In genomic region chr6:93418448-93419303, GRCh38 we compare ENCODE assay signal across 8 cellular contexts. TPM values are rescaled to one million over a fixed set of nuclear protein-coding genes. Genes with fewer than 3 reads are reported as not detected.
DNase-seq lines count a peak whose midpoint lies in the region; ATAC-seq and TF ChIP-seq lines count a peak whose summit lies in the region.

No MANE protein-coding gene starts in this region.

- intact Hi-C loops in right cardiac atrium (cut with DNase I): loop anchor here in 1 of 4 donors (10.0 kb wide), 1 partner anchor 94 kb away; no protein-coding TSS in a partner anchor

- no peak for TF ChIP-seq CTCF in MM.1S (IDR thresholded peaks at IDR 0.05; ENCODE audit: low read length)
- TF ChIP-seq CTCF in parathyroid adenoma (IDR thresholded peaks at IDR 0.05): peak; percentile 22

- H3K4me2 ChIP-seq in MM.1S (ENCODE audit: low read depth, low read length) (peak overlapping the region; percentile 100), parathyroid adenoma (ENCODE audit: low read length) (peak overlapping the region; percentile 75)

- DNase-seq in NCI-H1694 (lab: John Stamatoyannopoulos, UW) (peak; percentile 11), NCI-H1694 treated with DMSO at 0.1 percent for 48 hours (lab: John Stamatoyannopoulos, UW) (no peak), MM.1S (peak; percentile 48), right cardiac atrium (peak; percentile 33 to 80 (median 73)), RPMI8226 (no peak), cortex of kidney (lab: John Stamatoyannopoulos, UW) (no peak)

- peak; percentile 38 to 41 for ATAC-seq in right cardiac atrium

- peak overlapping the region; percentile 88 for H3K4me3 Mint-ChIP-seq in activated naive CD8-positive, alpha-beta T cell

- H3K9me3 Mint-ChIP-seq in activated naive CD8-positive, alpha-beta T cell (ENCODE audit: low read depth): no peaks in the 10 kb centered on the region

- H3K36me3 ChIP-seq in MM.1S (replicated peaks; ENCODE audit: insufficient read depth, low read length) (no peaks in the 10 kb centered on the region), parathyroid adenoma (ENCODE audit: control insufficient read depth, insufficient read depth, low read length) (no peaks in the 10 kb centered on the region)

- peak overlapping the region; percentile 85 for H3K4me3 ChIP-seq in MM.1S (ENCODE audit: low read length)
- peak overlapping the region; percentile 88 for H3K4me3 ChIP-seq in right cardiac atrium (ENCODE audit: low read length)
- peak overlapping the region; percentile 74 for H3K4me3 ChIP-seq in parathyroid adenoma (ENCODE audit: low read depth, low read length)

- peaks cover 16% of the 10 kb centered on the region for H3F3A ChIP-seq in MM.1S (ENCODE audit: insufficient read depth, low read length)

- 1% methylated on average over 88 of the region's 88 CpGs for WGBS in right cardiac atrium

- H3K27me3 ChIP-seq in MM.1S (replicated peaks; ENCODE audit: insufficient read depth, low read length) (0 out of 2 replicates have a peak, but pooled peaks cover 7% of the 10 kb centered on the region), right cardiac atrium (ENCODE audit: control insufficient read depth, insufficient read depth) (peaks cover 2% of the 10 kb centered on the region), parathyroid adenoma (ENCODE audit: control insufficient read depth, insufficient read depth, low read length) (no peaks in the 10 kb centered on the region)

- H3K79me2 ChIP-seq in MM.1S (ENCODE audit: low read length) (no peaks in the 10 kb centered on the region), parathyroid adenoma (peaks cover 42% of the 10 kb centered on the region)

- no peak overlapping the region for H3K27ac Mint-ChIP-seq in activated naive CD8-positive, alpha-beta T cell

- H3K27ac ChIP-seq in MM.1S (ENCODE audit: low read length) (peak overlapping the region; percentile 15; the same call in 1 of the 2 replicates), right cardiac atrium (ENCODE audit: low read length) (peak overlapping the region; percentile 37), parathyroid adenoma (peak overlapping the region; percentile 84)

- H3K4me1 ChIP-seq in MM.1S (ENCODE audit: low read length) (no peaks in the 10 kb centered on the region), right cardiac atrium (ENCODE audit: control insufficient read depth, insufficient read depth, low read length) (no peaks in the 10 kb centered on the region), parathyroid adenoma (peaks cover 4% of the 10 kb centered on the region)

- H3K27me3 Mint-ChIP-seq in activated naive CD8-positive, alpha-beta T cell: peaks cover 40% of the 10 kb centered on the region

- no peaks in the 10 kb centered on the region for H4K20me1 ChIP-seq in MM.1S (ENCODE audit: insufficient read depth, low read length)

- H3K36me3 Mint-ChIP-seq in activated naive CD8-positive, alpha-beta T cell: no peaks in the 10 kb centered on the region

- peak overlapping the region; percentile 38; the same call in 1 of the 2 replicates for H3K9ac ChIP-seq in MM.1S (ENCODE audit: low read length)
- peak overlapping the region; percentile 89 for H3K9ac ChIP-seq in parathyroid adenoma

- peak overlapping the region; percentile 86 for H2AFZ ChIP-seq in MM.1S (ENCODE audit: low read length)
- peak overlapping the region; percentile 4 for H2AFZ ChIP-seq in parathyroid adenoma

- peaks cover 31% of the 10 kb centered on the region for H3K4me1 Mint-ChIP-seq in activated naive CD8-positive, alpha-beta T cell (ENCODE audit: low read depth)

- H3K9me3 ChIP-seq in MM.1S (replicated peaks; ENCODE audit: insufficient read depth, low read length) (no peaks in the 10 kb centered on the region), right cardiac atrium (ENCODE audit: control insufficient read depth, low read length) (no peaks in the 10 kb centered on the region), parathyroid adenoma (ENCODE audit: control insufficient read depth, low read length) (no peaks in the 10 kb centered on the region)

- H3K9me2 ChIP-seq in MM.1S (replicated peaks; ENCODE audit: insufficient read depth, low read length): no peaks in the 10 kb centered on the region

RNA-seq across cellular contexts. Expression of gene EPHA7, which starts 0.7 kb away (rescaled TPM):
- total RNA-seq in right cardiac atrium: 10 to 100 TPM; 12.3 to 26.9 (median 20.5) TPM
- 6.6 TPM for polyA plus RNA-seq in right cardiac atrium

Comparison
In these comparisons a context has a peak if more than half of its experiments do, and no peak if none do; other contexts are left out.
1. DNase-seq: peak in NCI-H1694 (single experiment), MM.1S (single experiment) and right cardiac atrium (3 of 3); none in NCI-H1694 treated with DMSO at 0.1 percent for 48 hours (single experiment), RPMI8226 (single experiment) and cortex of kidney (single experiment).
2. H3K27ac ChIP-seq: peak in every context shown above with its lines; median percentile 84 in parathyroid adenoma; 37 in right cardiac atrium; 15 in MM.1S.
3. Peak in every context shown above with its lines, with median percentiles within 50 percentile points of each other: H3K4me3 ChIP-seq.